15 cellular contexts compared by ENCODE assay signal in the genomic region with DNA sequence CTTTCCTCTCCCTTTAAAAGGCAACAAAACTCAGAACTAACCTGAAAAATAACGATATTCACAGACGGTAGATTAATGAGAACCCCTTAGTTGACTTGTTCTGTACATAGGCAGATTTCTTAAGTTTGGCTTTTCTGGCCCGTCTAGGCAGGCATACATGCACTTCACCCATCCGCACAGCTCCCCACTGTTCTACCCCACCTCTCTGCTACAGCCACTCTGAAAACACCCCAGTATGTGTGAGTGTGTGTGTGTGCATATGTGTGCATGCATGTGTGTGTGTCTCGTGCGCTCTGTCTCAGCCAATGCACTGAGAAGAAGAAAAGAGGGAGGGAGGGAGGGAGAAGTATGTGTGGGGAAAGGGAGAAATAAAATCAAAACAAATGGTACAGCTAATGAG. TPM values are rescaled to one million over a fixed set of nuclear protein-coding genes. Genes with fewer than 3 reads are reported as not detected.
A peak's percentile ranks its signal among the peaks of the same experiment; 100 is the strongest.
DNase-seq lines count a peak whose midpoint lies in the region; ATAC-seq and TF ChIP-seq lines count a peak whose summit lies in the region.
"Had no signal": no experiment of that assay in that cellular context is flagged by ENCODE, and none has a peak within 500 bp of the region (broad histone marks: within the 10 kb centered on the region; RNA-seq: fewer than 3 reads in every experiment).

No MANE protein-coding gene starts in this region.

- H3K4me3 Mint-ChIP-seq in CD4-positive, alpha-beta T cell = no peak overlapping the region
- H3K4me3 Mint-ChIP-seq: T-helper 17 cell had no signal

- H3K18ac ChIP-seq in trophoblast cell (ENCODE audit: low read length) (no peak overlapping the region), mesenchymal stem cell (ENCODE audit: low read depth in 1 of 2, low read length in 2 of 2) (no peak overlapping the region)

- H2AFZ ChIP-seq in trophoblast cell (ENCODE audit: insufficient read depth, low read length, poor library complexity) (no peak overlapping the region), mesenchymal stem cell (ENCODE audit: low read depth, low read length) (no peak overlapping the region)

- no peaks in the 10 kb centered on the region for H3K9me3 Mint-ChIP-seq in CD4-positive, alpha-beta T cell

- H2BK5ac ChIP-seq in trophoblast cell (ENCODE audit: low read depth, low read length, poor library complexity) (no peak overlapping the region), mesenchymal stem cell (ENCODE audit: low read depth, low read length, poor library complexity, severe bottlenecking) (no peak overlapping the region)

- no CpG with 5 or more reads among the region's 6 CpGs for WGBS in trophoblast cell (ENCODE audit: extremely low coverage, insufficient coverage, insufficient read length)
- WGBS in mesenchymal stem cell = 51% methylated on average over 4 of the region's 6 CpGs

- peaks cover 79% of the 10 kb centered on the region for H3K27me3 Mint-ChIP-seq in CD4-positive, alpha-beta T cell

- no peak for ATAC-seq in CD4-positive, alpha-beta T cell (ENCODE audit: poor library complexity)
- ATAC-seq in GM21528 (IDR thresholded peaks at IDR 0.05; ENCODE audit: low FRiP score, unreplicated experiment) = no peak
- ATAC-seq: T-helper 17 cell had no signal

- H4K12ac ChIP-seq in trophoblast cell (ENCODE audit: low read depth, low read length) = no peak overlapping the region

- TF ChIP-seq CTCF in CD4-positive, alpha-beta T cell (IDR thresholded peaks at IDR 0.05) = no peak

- H2BK15ac ChIP-seq in mesenchymal stem cell (ENCODE audit: low read depth, poor library complexity, severe bottlenecking) = no peak overlapping the region

- H2BK120ac ChIP-seq in trophoblast cell (ENCODE audit: insufficient read depth, low read length, poor library complexity) (no peak overlapping the region), mesenchymal stem cell (ENCODE audit: low read depth, low read length) (no peak overlapping the region)

- H3K23ac ChIP-seq in trophoblast cell (ENCODE audit: low read length) (no peak overlapping the region), mesenchymal stem cell (ENCODE audit: low read length in 2 of 2) (no peak overlapping the region)

- no peak overlapping the region for H4K91ac ChIP-seq in trophoblast cell (ENCODE audit: low read depth, low read length)
- no peak overlapping the region for H4K91ac ChIP-seq in mesenchymal stem cell (ENCODE audit: low read length)

- H4K8ac ChIP-seq in trophoblast cell (ENCODE audit: low read depth, low read length) = no peak overlapping the region
- H4K8ac ChIP-seq in mesenchymal stem cell (ENCODE audit: low read length) = no peak overlapping the region

- CTCF ChIA-PET in CD4-positive, alpha-beta T cell (lab: Charles Lee) = interaction anchor here (1.0 kb wide), 1 partner anchor 12 kb away, joined by 3 read pairs; no protein-coding TSS in a partner anchor

- H3K9ac ChIP-seq in trophoblast cell (ENCODE audit: low read length) (no peak overlapping the region), mesenchymal stem cell (ENCODE audit: low read length) (no peak overlapping the region)

- H3K4me1 ChIP-seq in trophoblast cell (ENCODE audit: control insufficient read depth in 1 of 2, insufficient read depth in 2 of 2, low read length in 2 of 2) = peaks cover 0 to 7% of the 10 kb centered on the region in 2 experiments
- H3K4me1 ChIP-seq in mesenchymal stem cell (ENCODE audit: control insufficient read depth, insufficient read depth, low read depth, low read length) = peaks cover 5% of the 10 kb centered on the region

- H3K4me2 ChIP-seq in trophoblast cell (ENCODE audit: low read length) (no peak overlapping the region), mesenchymal stem cell (ENCODE audit: low read length, poor library complexity, severe bottlenecking) (no peak overlapping the region)

- H2AK5ac ChIP-seq in trophoblast cell (ENCODE audit: low read length) = no peak overlapping the region
- no peak overlapping the region for H2AK5ac ChIP-seq in mesenchymal stem cell (ENCODE audit: low read length, severe bottlenecking)

- no peak overlapping the region for H2BK12ac ChIP-seq in trophoblast cell (ENCODE audit: low read length)
- H2BK12ac ChIP-seq in mesenchymal stem cell (ENCODE audit: low read length in 2 of 2) = no peak overlapping the region

- H3K36me3 ChIP-seq in trophoblast cell (ENCODE audit: control insufficient read depth in 1 of 2, insufficient read depth in 2 of 2, low read length in 2 of 2) = no peaks in the 10 kb centered on the region
- H3K36me3 ChIP-seq in mesenchymal stem cell (ENCODE audit: control insufficient read depth in 1 of 2, insufficient read depth in 2 of 2, low read depth in 1 of 2, low read length in 2 of 2) = no peaks in the 10 kb centered on the region
- H3K36me3 ChIP-seq: esophagus squamous epithelium had no signal

- H3K4me1 Mint-ChIP-seq in CD4-positive, alpha-beta T cell (ENCODE audit: low read depth) = no peaks in the 10 kb centered on the region
- H3K4me1 Mint-ChIP-seq: T-helper 17 cell had no signal

- H3K79me1 ChIP-seq in trophoblast cell (ENCODE audit: low read length) (no peaks in the 10 kb centered on the region), mesenchymal stem cell (replicated peaks; ENCODE audit: low read length, poor library complexity, severe bottlenecking) (no peaks in the 10 kb centered on the region)

- no peaks in the 10 kb centered on the region for H3K36me3 Mint-ChIP-seq in CD4-positive, alpha-beta T cell (ENCODE audit: low read depth)

- H3K79me2 ChIP-seq in trophoblast cell (ENCODE audit: control insufficient read depth, insufficient read depth, low read length, poor library complexity) = no peaks in the 10 kb centered on the region

- H3K9me3 ChIP-seq in trophoblast cell (ENCODE audit: insufficient read depth, low read depth, low read length) (no peaks in the 10 kb centered on the region), mesenchymal stem cell (ENCODE audit: control insufficient read depth, low read length) (no peaks in the 10 kb centered on the region)
- no peaks in the 10 kb centered on the region for H3K9me3 ChIP-seq in CD4-positive, alpha-beta T cell (ENCODE audit: control insufficient read depth, low read length)
- H3K9me3 ChIP-seq: esophagus squamous epithelium had no signal

- intact Hi-C loops in CD4-positive, alpha-beta T cell (cut with DNase I, micrococcal nuclease) = no loop called here

- H3K4me3 ChIP-seq in trophoblast cell (ENCODE audit: low read depth, low read length) = peak overlapping the region; percentile 53
- H3K4me3 ChIP-seq in mesenchymal stem cell (ENCODE audit: insufficient read depth in 1 of 2, low read depth in 1 of 2, low read length in 2 of 2) = no peak overlapping the region

- H3K14ac ChIP-seq in trophoblast cell (ENCODE audit: low read length) = no peak overlapping the region
- no peak overlapping the region for H3K14ac ChIP-seq in mesenchymal stem cell (ENCODE audit: low read length in 2 of 2)

- H3K27ac ChIP-seq in cingulate gyrus (ENCODE audit: low read depth, low read length) = peak overlapping the region; percentile 91
- no peak overlapping the region for H3K27ac ChIP-seq in trophoblast cell (ENCODE audit: low read depth, low read length)
- no peak overlapping the region for H3K27ac ChIP-seq in CD4-positive, alpha-beta T cell (ENCODE audit: low read depth, low read length)
- no peak overlapping the region for H3K27ac ChIP-seq in mesenchymal stem cell (ENCODE audit: low read length, poor library complexity, severe bottlenecking)

- H3K27me3 ChIP-seq in trophoblast cell (ENCODE audit: insufficient read depth, low read length) (peaks cover 34% of the 10 kb centered on the region), mesenchymal stem cell (ENCODE audit: control insufficient read depth in 1 of 2, insufficient read depth in 1 of 2, low read length in 2 of 2) (peaks cover 0 to 11% of the 10 kb centered on the region in 2 experiments)
- peaks cover 44% of the 10 kb centered on the region for H3K27me3 ChIP-seq in CD4-positive, alpha-beta T cell (ENCODE audit: control insufficient read depth, insufficient read depth, low read length)

- DNase-seq in COR-L47 (lab: John Stamatoyannopoulos, UW) = peak; percentile 63
- DNase-seq in NCI-H1694 treated with DMSO at 0.1 percent for 48 hours (lab: John Stamatoyannopoulos, UW) = peak; percentile 86
- no peak for DNase-seq in trophoblast cell
- no peak for DNase-seq in CD4-positive, alpha-beta T cell
- no peak for DNase-seq in mesenchymal stem cell
- no peak for DNase-seq in activated CD4-positive, alpha-beta T cell treated with anti-CD3 and anti-CD28 coated beads, Interleukin-2, amount 50 U/mL, for 1 hour
- DNase-seq: activated CD4-positive, alpha-beta T cell treated with anti-CD3 and anti-CD28 coated beads for 1 hour; cortex of kidney; esophagus squamous epithelium; hippocampal formation; MM.1S; stimulated activated CD4-positive, alpha-beta T cell treated with anti-CD3 and anti-CD28 coated beads, Interleukin-12 subunit alpha, Interleukin-12 subunit beta, amount 100 ng/mL, for 4 hours; T-helper 17 cell had no signal

- no peak overlapping the region for H3K27ac Mint-ChIP-seq in CD4-positive, alpha-beta T cell
- H3K27ac Mint-ChIP-seq: T-helper 17 cell had no signal

- no peak overlapping the region for H3K4ac ChIP-seq in trophoblast cell (ENCODE audit: low read depth, low read length)
- no peak overlapping the region for H3K4ac ChIP-seq in mesenchymal stem cell (ENCODE audit: low read depth in 1 of 2, low read length in 2 of 2)

- POLR2A ChIA-PET in CD4-positive, alpha-beta T cell (lab: Charles Lee) = no interaction called here

RNA-seq across cellular contexts. Expression of gene LMO3, which starts 1.9 kb away (rescaled TPM):
- polyA plus RNA-seq in trophoblast cell (2013) = not detected in 2 replicates
- total RNA-seq in CD4-positive, alpha-beta T cell = not detected
- 0.03 TPM for polyA plus RNA-seq in mesenchymal stem cell (2013, experiment 1 of 2)
- polyA plus RNA-seq in mesenchymal stem cell (2013, experiment 2 of 2) = 0.03 TPM
- total RNA-seq: T-helper 17 cell had no signal

Comparison
In these comparisons a context has a peak if more than half of its experiments do, and no peak if none do; other contexts are left out.
1. DNase-seq: peak in COR-L47 (single experiment) and NCI-H1694 treated with DMSO at 0.1 percent for 48 hours (single experiment); none in trophoblast cell (0 of 2), CD4-positive, alpha-beta T cell (0 of 10), mesenchymal stem cell (single experiment) and activated CD4-positive, alpha-beta T cell treated with anti-CD3 and anti-CD28 coated beads, Interleukin-2, amount 50 U/mL, for 1 hour (single experiment).